In genomic region chr16:11016524-11016988, GRCh38 we compare ENCODE assay signal across 13 cellular contexts.
DNase-seq lines count a peak whose midpoint lies in the region; ATAC-seq and TF ChIP-seq lines count a peak whose summit lies in the region.
"Had no signal": no experiment of that assay in that cellular context is flagged by ENCODE, and none has a peak within 500 bp of the region (broad histone marks: within the 10 kb centered on the region; RNA-seq: fewer than 3 reads in every experiment).

No MANE protein-coding gene starts in this region.

- no peak overlapping the region for H3K27ac ChIP-seq in uterus

- no peak overlapping the region for H3K4me3 Mint-ChIP-seq in nephron
- H3K4me3 Mint-ChIP-seq: activated CD4-positive, alpha-beta T cell treated with anti-CD3 and anti-CD28 coated beads, Interleukin-2, amount 10 ng/mL, durations not matched to agents 24 days and 14 days; CD4-positive, CD25-positive, alpha-beta regulatory T cell had no signal

- no peaks in the 10 kb centered on the region for H3K9me3 ChIP-seq in uterus

- intact Hi-C loops in uterus (cut with DNase I; ENCODE audit: low total_unique reads) = no loop called here

- no peak for TF ChIP-seq POLR2A in uterus (IDR thresholded peaks at IDR 0.05)

- peak; percentile 44 for DNase-seq in AG20443 (ENCODE audit: low spot score)
- peak; percentile 34 for DNase-seq in HPDE6-E6E7 (ENCODE audit: extremely low spot score)
- DNase-seq in amniotic epithelial cell (ENCODE audit: low read depth) = peak; percentile 23
- no peak for DNase-seq in activated CD8-positive, alpha-beta memory T cell treated with anti-CD3 and anti-CD28 coated beads, Interleukin-2, amount 50 U/mL, for 48 hours
- DNase-seq in uterus = no peak
- DNase-seq: activated CD4-positive, alpha-beta T cell treated with anti-CD3 and anti-CD28 coated beads, Interleukin-2, amount 10 ng/mL, durations not matched to agents 24 days and 14 days; activated effector memory CD4-positive, alpha-beta T cell treated with Interleukin-2 at 50 U/mL for 16 hours; KBM-7; NCI-H524 treated with DMSO at 0.1 percent for 48 hours; T-helper 9 cell had no signal

- H3K4me1 Mint-ChIP-seq in nephron = peaks cover 44% of the 10 kb centered on the region

- no peaks in the 10 kb centered on the region for H3K4me1 ChIP-seq in uterus

- H3K4me3 ChIP-seq in uterus = no peak overlapping the region

- TF ChIP-seq CTCF in nephron (IDR thresholded peaks at IDR 0.05; ENCODE audit: unreplicated experiment in 3 of 3) (no peak), uterus (IDR thresholded peaks at IDR 0.05) (no peak)

- ATAC-seq in GM19467 (IDR thresholded peaks at IDR 0.05; ENCODE audit: unreplicated experiment) = no peak

- H3K9me3 Mint-ChIP-seq in nephron = no peaks in the 10 kb centered on the region
- H3K9me3 Mint-ChIP-seq: activated CD4-positive, alpha-beta T cell treated with anti-CD3 and anti-CD28 coated beads, Interleukin-2, amount 10 ng/mL, durations not matched to agents 24 days and 14 days; CD4-positive, CD25-positive, alpha-beta regulatory T cell had no signal

- H3K27me3 Mint-ChIP-seq in nephron (ENCODE audit: low read depth) = no peaks in the 10 kb centered on the region
- H3K27me3 Mint-ChIP-seq: activated CD4-positive, alpha-beta T cell treated with anti-CD3 and anti-CD28 coated beads, Interleukin-2, amount 10 ng/mL, durations not matched to agents 24 days and 14 days; CD4-positive, CD25-positive, alpha-beta regulatory T cell had no signal

- no peaks in the 10 kb centered on the region for H3K27me3 ChIP-seq in uterus

- H3K36me3 Mint-ChIP-seq in nephron (ENCODE audit: low read depth) = peaks cover 49% of the 10 kb centered on the region

- peak overlapping the region in 2 of 3 experiments; percentile 81 to 87 for H3K27ac Mint-ChIP-seq in nephron
- H3K27ac Mint-ChIP-seq: activated CD4-positive, alpha-beta T cell treated with anti-CD3 and anti-CD28 coated beads, Interleukin-2, amount 10 ng/mL, durations not matched to agents 24 days and 14 days had no signal

- no peaks in the 10 kb centered on the region for H3K36me3 ChIP-seq in uterus

Comparison
In these comparisons a context has a peak if more than half of its experiments do, and no peak if none do; other contexts are left out.
1. DNase-seq: peak in AG20443 (single experiment), HPDE6-E6E7 (single experiment) and amniotic epithelial cell (single experiment); none in activated CD8-positive, alpha-beta memory T cell treated with anti-CD3 and anti-CD28 coated beads, Interleukin-2, amount 50 U/mL, for 48 hours (single experiment) and uterus (0 of 2).